In genomic region chr17:75048396-75048933, GRCh38 we compare ENCODE assay signal across 2 cellular contexts.
TF ChIP-seq lines count a peak whose summit lies in the region.

No MANE protein-coding gene starts in this region.

TF ChIP-seq in HCT116, 20 proteins besides CTCF, POLR2A, EP300 and RAD21 (continued from another document):
- TF ChIP-seq, protein P1, sequence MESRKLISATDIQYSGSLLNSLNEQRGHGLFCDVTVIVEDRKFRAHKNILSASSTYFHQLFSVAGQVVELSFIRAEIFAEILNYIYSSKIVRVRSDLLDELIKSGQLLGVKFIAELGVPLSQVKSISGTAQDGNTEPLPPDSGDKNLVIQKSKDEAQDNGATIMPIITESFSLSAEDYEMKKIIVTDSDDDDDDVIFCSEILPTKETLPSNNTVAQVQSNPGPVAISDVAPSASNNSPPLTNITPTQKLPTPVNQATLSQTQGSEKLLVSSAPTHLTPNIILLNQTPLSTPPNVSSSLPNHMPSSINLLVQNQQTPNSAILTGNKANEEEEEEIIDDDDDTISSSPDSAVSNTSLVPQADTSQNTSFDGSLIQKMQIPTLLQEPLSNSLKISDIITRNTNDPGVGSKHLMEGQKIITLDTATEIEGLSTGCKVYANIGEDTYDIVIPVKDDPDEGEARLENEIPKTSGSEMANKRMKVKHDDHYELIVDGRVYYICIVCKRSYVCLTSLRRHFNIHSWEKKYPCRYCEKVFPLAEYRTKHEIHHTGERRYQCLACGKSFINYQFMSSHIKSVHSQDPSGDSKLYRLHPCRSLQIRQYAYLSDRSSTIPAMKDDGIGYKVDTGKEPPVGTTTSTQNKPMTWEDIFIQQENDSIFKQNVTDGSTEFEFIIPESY (IDR thresholded peaks at IDR 0.05; ENCODE audit: extremely low read depth, insufficient replicate concordance, low read length) = no peak
- TF ChIP-seq ELF1 (IDR thresholded peaks at IDR 0.05; ENCODE audit: borderline replicate concordance, low read depth) (no peak), EZH2phosphoT487 (IDR thresholded peaks at IDR 0.05; ENCODE audit: borderline replicate concordance) (no peak), SIN3A (IDR thresholded peaks at IDR 0.05; ENCODE audit: low read depth) (no peak), SP1 (IDR thresholded peaks at IDR 0.05; ENCODE audit: low read depth) (no peak), JUND (IDR thresholded peaks at IDR 0.05) (no peak), POLR2AphosphoS5 (IDR thresholded peaks at IDR 0.05; ENCODE audit: low read depth, low read length) (no peak), CBX3 (IDR thresholded peaks at IDR 0.05; ENCODE audit: low read depth) (no peak), CEBPB (IDR thresholded peaks at IDR 0.05; ENCODE audit: low read depth) (no peak), FOSL1 (IDR thresholded peaks at IDR 0.05; ENCODE audit: low read depth) (no peak), TCF7L2 (IDR thresholded peaks at IDR 0.05; ENCODE audit: borderline replicate concordance, extremely low read depth, insufficient read depth, insufficient read length) (no peak), ZFX (IDR thresholded peaks at IDR 0.05) (no peak)
- TF ChIP-seq, protein P2, sequence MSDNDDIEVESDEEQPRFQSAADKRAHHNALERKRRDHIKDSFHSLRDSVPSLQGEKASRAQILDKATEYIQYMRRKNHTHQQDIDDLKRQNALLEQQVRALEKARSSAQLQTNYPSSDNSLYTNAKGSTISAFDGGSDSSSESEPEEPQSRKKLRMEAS (IDR thresholded peaks at IDR 0.05) = no peak

TF ChIP-seq in WTC11, 78 proteins besides CTCF, POLR2A, EP300 and RAD21 (continued from another document):
- TF ChIP-seq ZNF532 (CRISPR knock-in tag; IDR thresholded peaks at IDR 0.05; ENCODE audit: borderline replicate concordance) = no peak
- no peak for TF ChIP-seq GABPB1 (CRISPR knock-in tag; IDR thresholded peaks at IDR 0.05)
- TF ChIP-seq TEAD4 (CRISPR knock-in tag; IDR thresholded peaks at IDR 0.05) = no peak
- no peak for TF ChIP-seq MXD4 (CRISPR knock-in tag; IDR thresholded peaks at IDR 0.05; ENCODE audit: borderline replicate concordance)
- TF ChIP-seq GRHL2 (CRISPR knock-in tag; IDR thresholded peaks at IDR 0.05; ENCODE audit: insufficient replicate concordance, severe bottlenecking) = no peak
- no peak for TF ChIP-seq SP1 (CRISPR knock-in tag; conservative IDR thresholded peaks at IDR 0.05)
- TF ChIP-seq IRF2 (CRISPR knock-in tag; IDR thresholded peaks at IDR 0.05; ENCODE audit: borderline replicate concordance, low read depth) = no peak
- TF ChIP-seq, protein P3, sequence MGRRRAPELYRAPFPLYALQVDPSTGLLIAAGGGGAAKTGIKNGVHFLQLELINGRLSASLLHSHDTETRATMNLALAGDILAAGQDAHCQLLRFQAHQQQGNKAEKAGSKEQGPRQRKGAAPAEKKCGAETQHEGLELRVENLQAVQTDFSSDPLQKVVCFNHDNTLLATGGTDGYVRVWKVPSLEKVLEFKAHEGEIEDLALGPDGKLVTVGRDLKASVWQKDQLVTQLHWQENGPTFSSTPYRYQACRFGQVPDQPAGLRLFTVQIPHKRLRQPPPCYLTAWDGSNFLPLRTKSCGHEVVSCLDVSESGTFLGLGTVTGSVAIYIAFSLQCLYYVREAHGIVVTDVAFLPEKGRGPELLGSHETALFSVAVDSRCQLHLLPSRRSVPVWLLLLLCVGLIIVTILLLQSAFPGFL (CRISPR knock-in tag; IDR thresholded peaks at IDR 0.05; ENCODE audit: borderline replicate concordance) = no peak
- TF ChIP-seq E2F1 (CRISPR knock-in tag; IDR thresholded peaks at IDR 0.05) = no peak
- TF ChIP-seq, protein P4, sequence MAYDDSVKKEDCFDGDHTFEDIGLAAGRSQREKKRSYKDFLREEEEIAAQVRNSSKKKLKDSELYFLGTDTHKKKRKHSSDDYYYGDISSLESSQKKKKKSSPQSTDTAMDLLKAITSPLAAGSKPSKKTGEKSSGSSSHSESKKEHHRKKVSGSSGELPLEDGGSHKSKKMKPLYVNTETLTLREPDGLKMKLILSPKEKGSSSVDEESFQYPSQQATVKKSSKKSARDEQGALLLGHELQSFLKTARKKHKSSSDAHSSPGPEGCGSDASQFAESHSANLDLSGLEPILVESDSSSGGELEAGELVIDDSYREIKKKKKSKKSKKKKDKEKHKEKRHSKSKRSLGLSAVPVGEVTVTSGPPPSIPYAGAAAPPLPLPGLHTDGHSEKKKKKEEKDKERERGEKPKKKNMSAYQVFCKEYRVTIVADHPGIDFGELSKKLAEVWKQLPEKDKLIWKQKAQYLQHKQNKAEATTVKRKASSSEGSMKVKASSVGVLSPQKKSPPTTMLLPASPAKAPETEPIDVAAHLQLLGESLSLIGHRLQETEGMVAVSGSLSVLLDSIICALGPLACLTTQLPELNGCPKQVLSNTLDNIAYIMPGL (CRISPR knock-in tag; IDR thresholded peaks at IDR 0.05) = no peak
- TF ChIP-seq CREB1 (CRISPR knock-in tag; IDR thresholded peaks at IDR 0.05) = no peak
- TF ChIP-seq GTF2I (CRISPR knock-in tag; conservative IDR thresholded peaks at IDR 0.05) = no peak
- TF ChIP-seq NFYB (CRISPR knock-in tag; conservative IDR thresholded peaks at IDR 0.05; ENCODE audit: low read depth) = no peak
